In the genomic region with DNA sequence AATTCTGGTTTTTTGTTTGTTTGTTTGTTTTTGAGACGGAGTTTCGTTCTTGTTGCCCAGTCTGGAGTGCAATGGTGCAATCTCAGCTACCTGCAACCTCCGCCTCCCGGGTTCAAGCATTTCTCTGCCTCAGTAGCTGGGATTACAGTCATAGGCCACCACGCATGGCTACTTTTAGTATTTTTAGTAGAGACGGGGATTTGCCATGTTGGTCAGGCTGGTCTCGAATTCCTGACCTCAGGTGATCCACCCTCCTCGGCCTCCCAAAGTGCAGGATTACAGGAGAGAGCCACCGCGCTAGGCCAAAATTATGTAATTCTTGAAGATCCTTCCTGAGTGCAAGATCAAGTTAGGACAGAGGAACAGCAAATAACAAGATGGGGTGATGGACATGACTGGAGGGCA, we compare ENCODE assay signal across 8 cellular contexts. TPM values are rescaled to one million over a fixed set of nuclear protein-coding genes. Genes with fewer than 3 reads are reported as not detected.
DNase-seq lines count a peak whose midpoint lies in the region; ATAC-seq and TF ChIP-seq lines count a peak whose summit lies in the region.

No MANE protein-coding gene starts in this region.

- no peak overlapping the region for H2BK15ac ChIP-seq in mesendoderm (replicated peaks; ENCODE audit: low read depth)

- H3K4ac ChIP-seq in mesendoderm (ENCODE audit: low read depth, low read length), result no peak overlapping the region

- no peak overlapping the region for H3K23ac ChIP-seq in mesendoderm (ENCODE audit: low read length)

- no peak overlapping the region for H4K5ac ChIP-seq in mesendoderm (ENCODE audit: low read length)

- peak overlapping the region; percentile 85 for H3K9ac ChIP-seq in mesendoderm (ENCODE audit: low read length)

- no peak for DNase-seq in left ventricle myocardium inferior
- DNase-seq in left ventricle myocardium superior, result no peak
- peak in 1 of 4 donors; percentile 14 for DNase-seq in body of pancreas
- no peak for DNase-seq in mesendoderm
- no peak for DNase-seq in vagina (ENCODE audit: extremely low spot score in 2 of 2)
- no peak for DNase-seq in SHP77 (lab: John Stamatoyannopoulos, UW)
- DNase-seq in NCI-H2227 treated with DMSO at 0.1 percent for 48 hours (lab: John Stamatoyannopoulos, UW), result no peak
- no peak for DNase-seq in NCI-H1105 (lab: John Stamatoyannopoulos, UW)

- peak overlapping the region; percentile 90 for H3K4me3 ChIP-seq in left ventricle myocardium inferior
- H3K4me3 ChIP-seq in body of pancreas, result peak overlapping the region; percentile 21 to 67
- H3K4me3 ChIP-seq in mesendoderm (ENCODE audit: low read length), result peak overlapping the region; percentile 72
- peak overlapping the region; percentile 70 to 71 for H3K4me3 ChIP-seq in vagina

- H3K79me2 ChIP-seq in mesendoderm (ENCODE audit: control insufficient read depth, insufficient read depth, low read length), result peaks cover 2% of the 10 kb centered on the region

- TF ChIP-seq POLR2A in body of pancreas (IDR thresholded peaks at IDR 0.05), result no peak
- TF ChIP-seq POLR2A in vagina (IDR thresholded peaks at IDR 0.05), result no peak

- H3K9me3 ChIP-seq in left ventricle myocardium inferior (replicated peaks) (no peaks in the 10 kb centered on the region), body of pancreas (no peaks in the 10 kb centered on the region), vagina (no peaks in the 10 kb centered on the region)

- H3K18ac ChIP-seq in mesendoderm (ENCODE audit: low read length), result no peak overlapping the region

- H3K4me1 ChIP-seq in left ventricle myocardium inferior (peaks cover 17% of the 10 kb centered on the region), body of pancreas (peaks cover 66% of the 10 kb centered on the region), mesendoderm (ENCODE audit: control insufficient read depth, low read depth, low read length) (no peaks in the 10 kb centered on the region), vagina (peaks cover 14% of the 10 kb centered on the region)

- H3K27ac ChIP-seq in left ventricle myocardium inferior (replicated peaks), result peak overlapping the region; percentile 98
- peak overlapping the region; percentile 90 to 100 (median 96) for H3K27ac ChIP-seq in body of pancreas
- H3K27ac ChIP-seq in mesendoderm (ENCODE audit: low read depth, low read length), result no peak overlapping the region
- peak overlapping the region; percentile 90 for H3K27ac ChIP-seq in vagina

- peak overlapping the region; percentile 96 for H3K56ac ChIP-seq in mesendoderm (ENCODE audit: low read length)

- H3K79me1 ChIP-seq in mesendoderm (ENCODE audit: low read length), result peaks cover under 1% of the 10 kb centered on the region

- no peak for ATAC-seq in left ventricle myocardium superior
- peak; percentile 3 for ATAC-seq in body of pancreas

- peaks cover 7% of the 10 kb centered on the region for H3K36me3 ChIP-seq in left ventricle myocardium inferior
- peaks cover 0 to 2% of the 10 kb centered on the region in 2 donors for H3K36me3 ChIP-seq in body of pancreas (replicated peaks in 1 of 2; ENCODE audit: insufficient read depth in 1 of 2, low read depth in 2 of 2)
- H3K36me3 ChIP-seq in mesendoderm (ENCODE audit: control insufficient read depth, insufficient read depth, low read length), result peaks cover under 1% of the 10 kb centered on the region
- H3K36me3 ChIP-seq in vagina, result no peaks in the 10 kb centered on the region

- intact Hi-C loops in left ventricle myocardium inferior (cut with micrococcal nuclease), result no loop called here
- intact Hi-C loops in left ventricle myocardium superior (cut with micrococcal nuclease), result no loop called here
- intact Hi-C loops in body of pancreas (cut with DNase I), result loop anchor here (10.0 kb wide), 1 partner anchor 83 kb away; no protein-coding TSS in a partner anchor
- intact Hi-C loops in vagina (cut with DNase I), result no loop called here

- H4K8ac ChIP-seq in mesendoderm (ENCODE audit: low read depth, low read length), result no peak overlapping the region

- H2BK120ac ChIP-seq in mesendoderm (ENCODE audit: low read depth, low read length), result no peak overlapping the region

- H3K27me3 ChIP-seq in left ventricle myocardium inferior (ENCODE audit: low read depth) (no peaks in the 10 kb centered on the region), body of pancreas (no peaks in the 10 kb centered on the region), mesendoderm (ENCODE audit: insufficient read depth, low read length, poor library complexity) (no peaks in the 10 kb centered on the region), vagina (no peaks in the 10 kb centered on the region)

- peak overlapping the region; percentile 78 for H3K4me2 ChIP-seq in mesendoderm (ENCODE audit: low read length)

- 5 to 11% methylated on average over 10 of the region's 10 CpGs for WGBS in body of pancreas, 2 donors
- no CpG with 5 or more reads among the region's 10 CpGs for WGBS in mesendoderm (ENCODE audit: extremely low coverage, insufficient coverage, low lambda C conversion rate)

- H2AK5ac ChIP-seq in mesendoderm (ENCODE audit: low read length), result no peak overlapping the region

- H2BK5ac ChIP-seq in mesendoderm (ENCODE audit: low read length), result peak overlapping the region; percentile 39

- TF ChIP-seq CTCF in left ventricle myocardium inferior (IDR thresholded peaks at IDR 0.05; ENCODE audit: borderline replicate concordance) (no peak), body of pancreas (IDR thresholded peaks at IDR 0.05) (no peak), vagina (IDR thresholded peaks at IDR 0.05) (no peak)

RNA-seq across cellular contexts. Expression of a gene that starts 0.7 kb away (rescaled TPM):
- total RNA-seq in left ventricle myocardium inferior (16.3 TPM), left ventricle myocardium superior (14.3 TPM), body of pancreas (10 to 100 TPM; 27.0 to 82.5 TPM), vagina (15.5 TPM)
- 11.6 TPM for polyA plus RNA-seq in mesendoderm (2013, experiment 1 of 2)
- 11.6 TPM for polyA plus RNA-seq in mesendoderm (2013, experiment 2 of 2)
